ENCODE assay signal across 9 cellular contexts in the genomic region with DNA sequence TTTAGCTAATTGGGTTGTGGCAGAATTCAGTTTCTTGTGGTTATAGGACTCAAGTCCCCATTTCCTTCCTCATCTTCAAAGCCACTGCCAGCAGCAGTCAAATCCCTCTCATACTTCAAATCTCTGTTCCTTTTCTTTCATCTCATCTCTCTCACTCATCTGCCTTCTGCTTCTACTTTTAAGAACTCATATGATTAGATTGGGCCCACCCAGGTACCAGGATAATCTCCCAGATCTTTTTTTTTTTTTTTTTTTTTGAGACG. TPM values are rescaled to one million over a fixed set of nuclear protein-coding genes. Genes with fewer than 3 reads are reported as not detected.
DNase-seq lines count a peak whose midpoint lies in the region; ATAC-seq and TF ChIP-seq lines count a peak whose summit lies in the region.
"Had no signal": no experiment of that assay in that cellular context is flagged by ENCODE, and none has a peak within 500 bp of the region (broad histone marks: within the 10 kb centered on the region; RNA-seq: fewer than 3 reads in every experiment).

No MANE protein-coding gene starts in this region.

- H3K36me3 ChIP-seq in DND-41 (ENCODE audit: insufficient read depth, low read length) = no peaks in the 10 kb centered on the region

- H3K4me1 ChIP-seq in DND-41 (ENCODE audit: insufficient read depth, low read length) = peaks cover 38% of the 10 kb centered on the region

- ATAC-seq in DND-41 (ENCODE audit: insufficient read depth, low read depth) (peak; percentile 93), GM19452 (IDR thresholded peaks at IDR 0.05; ENCODE audit: unreplicated experiment) (peak; percentile 43), HG03378 (IDR thresholded peaks at IDR 0.05; ENCODE audit: unreplicated experiment) (peak; percentile 58), activated B cell treated with CpG ODN at 0.5 μM for 24 hours (ENCODE audit: low read depth) (peak; percentile 60)

- no peak overlapping the region for H3K4me3 ChIP-seq in DND-41 (ENCODE audit: low read depth in 1 of 2, low read length in 2 of 2)

- peak overlapping the region; percentile 68 for H3K4me3 Mint-ChIP-seq in activated B cell treated with CpG ODN at 0.5 μM for 24 hours

- H3K36me3 Mint-ChIP-seq in activated B cell treated with CpG ODN at 0.5 μM for 24 hours (ENCODE audit: low read depth) = no peaks in the 10 kb centered on the region

- no peak overlapping the region for H3K9ac ChIP-seq in DND-41 (ENCODE audit: low read depth, low read length)

- H2AFZ ChIP-seq in DND-41 (ENCODE audit: low read depth, low read length) = no peak overlapping the region

- H4K20me1 ChIP-seq in DND-41 (ENCODE audit: insufficient read depth, low read length) = no peaks in the 10 kb centered on the region

- intact Hi-C loops in activated B cell treated with CpG ODN at 0.5 μM for 24 hours (cut with micrococcal nuclease) = loop anchor here (1.0 kb wide), 1 partner anchor 8 kb away; a partner anchor contains a TSS

- H3K9me3 Mint-ChIP-seq in activated B cell treated with CpG ODN at 0.5 μM for 24 hours = no peaks in the 10 kb centered on the region

- DNase-seq in DND-41 (peak; percentile 72), activated B cell treated with CpG ODN at 0.5 μM for 24 hours (no peak), NCI-H146 (lab: John Stamatoyannopoulos, UW) (no peak), HuH-7.5 (ENCODE audit: low spot score) (no peak), NCI-H1436 (lab: John Stamatoyannopoulos, UW) (no peak), kidney tubule cell (ENCODE audit: low spot score) (no peak)
- DNase-seq: NCI-H2029 treated with DMSO at 0.1 percent for 48 hours had no signal

- H3K27me3 Mint-ChIP-seq in activated B cell treated with CpG ODN at 0.5 μM for 24 hours = no peaks in the 10 kb centered on the region

- no peaks in the 10 kb centered on the region for H3K9me3 ChIP-seq in DND-41 (ENCODE audit: insufficient read depth, low read length, severe bottlenecking)

- TF ChIP-seq CTCF in DND-41 (IDR thresholded peaks at IDR 0.05; ENCODE audit: borderline replicate concordance, extremely low read depth, low read length, poor library complexity, severe bottlenecking) (no peak), activated B cell treated with CpG ODN at 0.5 μM for 24 hours (IDR thresholded peaks at IDR 0.05) (no peak)

- peaks cover 68% of the 10 kb centered on the region for H3K4me1 Mint-ChIP-seq in activated B cell treated with CpG ODN at 0.5 μM for 24 hours

- peak overlapping the region; percentile 55; the same call in 1 of the 2 replicates for H3K4me2 ChIP-seq in DND-41 (ENCODE audit: insufficient read depth, low read length)

- peak overlapping the region; percentile 89 for H3K27ac Mint-ChIP-seq in activated B cell treated with CpG ODN at 0.5 μM for 24 hours

- POLR2A ChIA-PET in activated B cell treated with CpG ODN at 0.5 μM for 24 hours (lab: Charles Lee) = interaction anchor here (0.6 to 1.3 kb wide), 5 partner anchors 9 to 1417 kb away, joined by 3 to 8 read pairs (median 5); a partner anchor contains a TSS

- no peaks in the 10 kb centered on the region for H3K79me2 ChIP-seq in DND-41 (ENCODE audit: insufficient read depth, low read length)

- CTCF ChIA-PET in activated B cell treated with CpG ODN at 0.5 μM for 24 hours (lab: Charles Lee) = no interaction called here

- H3K27ac ChIP-seq in DND-41 (ENCODE audit: low read length) = peak overlapping the region; percentile 54; the same call in 1 of the 2 replicates

- no peaks in the 10 kb centered on the region for H3K27me3 ChIP-seq in DND-41 (ENCODE audit: insufficient read depth, low read length, poor library complexity)

RNA-seq across cellular contexts. Expression of a gene that starts 8.0 kb away (rescaled TPM):
- total RNA-seq in activated B cell treated with CpG ODN at 0.5 μM for 24 hours = 44.5 and 46.8 TPM in 2 replicates

RNA-seq across cellular contexts. Expression of a gene that starts 46.6 kb away (rescaled TPM):
- total RNA-seq in activated B cell treated with CpG ODN at 0.5 μM for 24 hours = 53.5 and 56.0 TPM in 2 replicates

Comparison
In these comparisons a context has a peak if more than half of its experiments do, and no peak if none do; other contexts are left out.
1. ATAC-seq: peak in every context shown above with its lines; median percentile 93 in DND-41; 60 in activated B cell treated with CpG ODN at 0.5 μM for 24 hours; 58 in HG03378; 43 in GM19452.